In the genomic region with DNA sequence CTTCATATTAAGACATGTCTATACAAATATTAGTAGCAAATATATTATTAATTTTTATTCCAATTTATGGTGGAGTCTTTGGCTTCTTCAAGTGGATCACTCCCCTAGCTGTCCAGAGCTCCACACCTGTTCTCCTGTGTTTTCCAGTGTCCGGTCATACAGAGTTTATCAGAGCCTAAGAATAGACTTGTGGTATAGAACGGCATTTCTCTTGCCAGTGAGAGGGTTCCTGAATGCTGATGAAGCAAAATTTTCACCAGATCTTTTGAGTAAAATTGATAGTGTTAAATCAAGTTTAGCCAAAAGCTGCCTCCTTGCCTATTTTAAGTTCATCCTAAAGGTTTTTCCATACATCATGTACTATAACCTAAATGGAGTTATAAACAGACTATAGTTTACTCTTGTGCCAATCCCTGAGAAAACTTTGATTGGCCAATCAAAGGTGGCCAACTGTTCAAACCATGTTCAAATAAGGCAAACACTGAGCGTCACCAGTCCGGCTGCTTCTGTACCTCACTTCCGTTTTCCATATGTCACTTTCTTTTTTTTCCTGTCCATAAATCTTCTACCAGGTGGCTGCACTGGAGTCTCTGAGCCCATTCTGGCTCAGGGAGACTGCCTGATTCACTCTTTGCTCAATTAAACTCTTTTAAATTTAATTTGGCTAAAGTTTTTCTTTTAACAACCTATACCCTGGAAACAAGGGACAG, we compare ENCODE assay signal across 8 cellular contexts.
DNase-seq lines count a peak whose midpoint lies in the region; ATAC-seq, FAIRE-seq and TF ChIP-seq lines count a peak whose summit lies in the region.
"Not testable (repeated sequence)": the region's sequence is repeated elsewhere in the genome, so short reads cannot be mapped to it uniquely, and the experiment has no call there.

No MANE protein-coding gene starts in this region.

- TF ChIP-seq RAD21 in K562 (CRISPR knock-in tag; conservative IDR thresholded peaks at IDR 0.05 in 1 of 2, IDR thresholded peaks at IDR 0.05 in 1 of 2), result not testable (repeated sequence)

- H3K4me2 ChIP-seq in KMS-11, result 0 out of 2 replicates have a peak overlapping the region, but pooled peaks have one; percentile 9
- H3K4me2 ChIP-seq in K562 (ENCODE audit: insufficient read depth, low read length), result not testable (repeated sequence)

- TF ChIP-seq CTCF in KMS-11 (conservative IDR thresholded peaks at IDR 0.05; ENCODE audit: low read depth, low read length); K562 (IDR thresholded peaks at IDR 0.05 in 2 of 3, conservative IDR thresholded peaks at IDR 0.05 in 1 of 3; ENCODE audit: insufficient read depth in 2 of 3, low read depth in 1 of 3, low read length in 3 of 3): not testable (repeated sequence)

- not testable (repeated sequence) for H3K9ac ChIP-seq in KMS-11; K562 (ENCODE audit: insufficient read depth in 1 of 2, low read depth in 2 of 2, low read length in 2 of 2)

- H3K4me1 Mint-ChIP-seq in naive thymus-derived CD4-positive, alpha-beta T cell; stimulated activated naive CD8-positive, alpha-beta T cell treated with anti-CD3 and anti-CD28 coated beads, Interleukin-15, Interleukin-2, amounts not matched to agents 100 ng/mL and 50 ng/mL, for 24 hours (ENCODE audit: low read depth): not testable (repeated sequence)

- in situ Hi-C loops in K562 (cut with MboI), result not testable (repeated sequence)

- POLR2A ChIA-PET in K562 (lab: Yijun Ruan, JAX); naive thymus-derived CD4-positive, alpha-beta T cell (lab: Charles Lee): not testable (repeated sequence)

- H3K27ac Mint-ChIP-seq in naive thymus-derived CD4-positive, alpha-beta T cell; stimulated activated naive CD8-positive, alpha-beta T cell treated with anti-CD3 and anti-CD28 coated beads, Interleukin-15, Interleukin-2, amounts not matched to agents 100 ng/mL and 50 ng/mL, for 24 hours: not testable (repeated sequence)

- not testable (repeated sequence) for H3K36me3 Mint-ChIP-seq in naive thymus-derived CD4-positive, alpha-beta T cell; stimulated activated naive CD8-positive, alpha-beta T cell treated with anti-CD3 and anti-CD28 coated beads, Interleukin-15, Interleukin-2, amounts not matched to agents 100 ng/mL and 50 ng/mL, for 24 hours (ENCODE audit: low read depth)

- intact Hi-C loops in K562 (cut with micrococcal nuclease); naive thymus-derived CD4-positive, alpha-beta T cell (cut with micrococcal nuclease): not testable (repeated sequence)

- not testable (repeated sequence) for ATAC-seq in K562
- ATAC-seq in naive thymus-derived CD4-positive, alpha-beta T cell, result peak; percentile 20

- TF ChIP-seq EP300 in K562 (IDR thresholded peaks at IDR 0.05; ENCODE audit: low read length), result not testable (repeated sequence)

- not testable (repeated sequence) for H4K20me1 ChIP-seq in KMS-11 (ENCODE audit: insufficient read depth); K562 (replicated peaks; ENCODE audit: control insufficient read depth, insufficient read depth, low read length)

- H3K9me3 Mint-ChIP-seq in naive thymus-derived CD4-positive, alpha-beta T cell; stimulated activated naive CD8-positive, alpha-beta T cell treated with anti-CD3 and anti-CD28 coated beads, Interleukin-15, Interleukin-2, amounts not matched to agents 100 ng/mL and 50 ng/mL, for 24 hours: not testable (repeated sequence)

- not testable (repeated sequence) for H3K9me3 ChIP-seq in K562 (replicated peaks; ENCODE audit: control insufficient read depth, insufficient read depth, low read depth, low read length); naive thymus-derived CD4-positive, alpha-beta T cell (ENCODE audit: control insufficient read depth in 2 of 3, low read length in 3 of 3)

- 0% methylated on average over 3 of the region's 5 CpGs for WGBS in K562 (ENCODE audit: insufficient coverage, low coverage, missing lambda C conversion rate)

- not testable (repeated sequence) for H3K27me3 ChIP-seq in KMS-11 (ENCODE audit: insufficient read depth, low read depth); K562 (ENCODE audit: control insufficient read depth in 2 of 2, insufficient read depth in 2 of 2, low read length in 2 of 2); naive thymus-derived CD4-positive, alpha-beta T cell (ENCODE audit: control insufficient read depth in 2 of 2, insufficient read depth in 2 of 2, low read length in 2 of 2)

- BruUV-seq in K562 (replicated peaks; lab: Mats Ljungman, UMichigan), result not testable (repeated sequence)

- H3K36me3 ChIP-seq in KMS-11 (ENCODE audit: insufficient read depth); K562 (ENCODE audit: control insufficient read depth, insufficient read depth, low read length); naive thymus-derived CD4-positive, alpha-beta T cell (ENCODE audit: control insufficient read depth in 2 of 3, insufficient read depth in 3 of 3, low read length in 3 of 3): not testable (repeated sequence)

- H3K4me1 ChIP-seq in KMS-11 (ENCODE audit: low read depth, poor library complexity, severe bottlenecking), result peaks cover 22% of the 10 kb centered on the region
- H3K4me1 ChIP-seq in K562 (replicated peaks in 1 of 2; ENCODE audit: control insufficient read depth in 2 of 2, insufficient read depth in 2 of 2, low read length in 2 of 2); naive thymus-derived CD4-positive, alpha-beta T cell (ENCODE audit: control insufficient read depth in 2 of 2, insufficient read depth in 2 of 2, low read length in 2 of 2): not testable (repeated sequence)

- FAIRE-seq in K562 (lab: Jason Lieb, UNC), result not testable (repeated sequence)

- peaks cover 0 to 11% (median 7%) of the 10 kb centered on the region in 5 donors for H3K27me3 Mint-ChIP-seq in naive thymus-derived CD4-positive, alpha-beta T cell
- H3K27me3 Mint-ChIP-seq in stimulated activated naive CD8-positive, alpha-beta T cell treated with anti-CD3 and anti-CD28 coated beads, Interleukin-15, Interleukin-2, amounts not matched to agents 100 ng/mL and 50 ng/mL, for 24 hours, result peaks cover 17% of the 10 kb centered on the region

- DNase-seq in DMS53 (lab: John Stamatoyannopoulos, UW), result peak; percentile 0
- peak; percentile 59 for DNase-seq in MV-4-11 (lab: John Stamatoyannopoulos, UW)
- peak; percentile 9 to 13 for DNase-seq in SHP77 (lab: John Stamatoyannopoulos, UW)
- not testable (repeated sequence) for DNase-seq in K562 (ENCODE audit: extremely low read depth in 1 of 4, low spot score in 3 of 4); naive thymus-derived CD4-positive, alpha-beta T cell
- DNase-seq in left kidney (ENCODE audit: low read depth, low spot score), result peak; percentile 7

- H3K79me2 ChIP-seq in KMS-11 (ENCODE audit: insufficient read depth, low read depth); K562 (ENCODE audit: control insufficient read depth, insufficient read depth, low read length): not testable (repeated sequence)

- not testable (repeated sequence) for H3K9me1 ChIP-seq in K562 (ENCODE audit: control insufficient read depth, insufficient read depth, low read length)

- not testable (repeated sequence) for H2AFZ ChIP-seq in KMS-11 (ENCODE audit: low read depth); K562 (ENCODE audit: low read depth, low read length)

- H3K4me3 ChIP-seq in KMS-11 (IDR thresholded peaks at IDR 0.05; ENCODE audit: insufficient read depth, low read depth, low read length); K562; naive thymus-derived CD4-positive, alpha-beta T cell (ENCODE audit: low read length): not testable (repeated sequence)

- not testable (repeated sequence) for TF ChIP-seq POLR2A in K562 (conservative IDR thresholded peaks at IDR 0.05)

- CTCF ChIA-PET in K562 (lab: Yijun Ruan, JAX; ENCODE audit: low intra/inter-chr PET ratio); naive thymus-derived CD4-positive, alpha-beta T cell (lab: Charles Lee): not testable (repeated sequence)

- not testable (repeated sequence) for H3K4me3 Mint-ChIP-seq in naive thymus-derived CD4-positive, alpha-beta T cell
- peak overlapping the region; percentile 16 for H3K4me3 Mint-ChIP-seq in stimulated activated naive CD8-positive, alpha-beta T cell treated with anti-CD3 and anti-CD28 coated beads, Interleukin-15, Interleukin-2, amounts not matched to agents 100 ng/mL and 50 ng/mL, for 24 hours

- H3K27ac ChIP-seq in KMS-11; K562 (ENCODE audit: extremely low read depth, low read depth, low read length); naive thymus-derived CD4-positive, alpha-beta T cell (ENCODE audit: low read depth, low read length): not testable (repeated sequence)

TF ChIP-seq in K562, 482 proteins besides CTCF, POLR2A, EP300 and RAD21:
- TF ChIP-seq MAFG (tag; conservative IDR thresholded peaks at IDR 0.05) (peak; percentile 25; the same call in 1 of the 2 replicates), MAFK (IDR thresholded peaks at IDR 0.05; ENCODE audit: low read length) (peak; percentile 29; the same call in 1 of the 2 replicates), MAFF (IDR thresholded peaks at IDR 0.05; ENCODE audit: low read length) (peak; percentile 38; the same call in 1 of the 2 replicates), ZNF316 (IDR thresholded peaks at IDR 0.05) (peak; percentile 30; the same call in 1 of the 2 replicates)
TF ChIP-seq in K562: peak in this region for 4; not testable (repeated sequence) for 478.
